28 cellular contexts compared by ENCODE assay signal in genomic region chr2:240796543-240797499, GRCh38. TPM values are rescaled to one million over a fixed set of nuclear protein-coding genes. Genes with fewer than 3 reads are reported as not detected.
DNase-seq lines count a peak whose midpoint lies in the region; ATAC-seq and TF ChIP-seq lines count a peak whose summit lies in the region.
"Had no signal": no experiment of that assay in that cellular context is flagged by ENCODE, and none has a peak within 500 bp of the region (broad histone marks: within the 10 kb centered on the region; RNA-seq: fewer than 3 reads in every experiment).

No MANE protein-coding gene starts in this region.

- no peaks in the 10 kb centered on the region for H3K9me3 Mint-ChIP-seq in natural killer cell treated with Interleukin-12 subunit alpha and Interleukin-12 subunit beta and Interleukin-15 and Interleukin-18, amount 100 ng/mL, for 72 hours
- H3K9me3 Mint-ChIP-seq in natural killer cell (no peaks in the 10 kb centered on the region), endothelial cell (ENCODE audit: unreplicated experiment) (no peaks in the 10 kb centered on the region)
- H3K9me3 Mint-ChIP-seq: activated CD8-positive, alpha-beta T cell treated with anti-CD3 and anti-CD28 coated beads for 36 hours; activated naive CD8-positive, alpha-beta T cell treated with anti-CD3 and anti-CD28 coated beads, Interleukin-2, amount 10 ng/mL, durations not matched to agents 7 days and 5 days; endodermal cell; T-helper 2 cell treated with Interferon-gamma antibody and Interleukin-4, amounts not matched to agents 5 μg/mL and 100 μg/mL, for 36 hours had no signal

- H3K4me1 Mint-ChIP-seq in natural killer cell treated with Interleukin-12 subunit alpha and Interleukin-12 subunit beta and Interleukin-15 and Interleukin-18, amount 100 ng/mL, for 72 hours (ENCODE audit: low read depth in 2 of 2) = no peaks in the 10 kb centered on the region
- no peaks in the 10 kb centered on the region for H3K4me1 Mint-ChIP-seq in natural killer cell
- H3K4me1 Mint-ChIP-seq in endothelial cell (ENCODE audit: unreplicated experiment) = peaks cover 13% of the 10 kb centered on the region
- H3K4me1 Mint-ChIP-seq: activated naive CD8-positive, alpha-beta T cell treated with anti-CD3 and anti-CD28 coated beads, Interleukin-2, amount 10 ng/mL, durations not matched to agents 7 days and 5 days; endodermal cell had no signal

- H3K36me3 Mint-ChIP-seq in natural killer cell treated with Interleukin-12 subunit alpha and Interleukin-12 subunit beta and Interleukin-15 and Interleukin-18, amount 100 ng/mL, for 72 hours = no peaks in the 10 kb centered on the region
- H3K36me3 Mint-ChIP-seq in natural killer cell = no peaks in the 10 kb centered on the region
- H3K36me3 Mint-ChIP-seq in endothelial cell (ENCODE audit: low read depth, unreplicated experiment) = peaks cover 9% of the 10 kb centered on the region
- H3K36me3 Mint-ChIP-seq: activated naive CD8-positive, alpha-beta T cell treated with anti-CD3 and anti-CD28 coated beads, Interleukin-2, amount 10 ng/mL, durations not matched to agents 7 days and 5 days had no signal

- no peak for TF ChIP-seq CTCF in natural killer cell (IDR thresholded peaks at IDR 0.05)
- TF ChIP-seq CTCF in endothelial cell (IDR thresholded peaks at IDR 0.05; ENCODE audit: unreplicated experiment) = no peak

- no peak for TF ChIP-seq POLR2A in GM18505 (IDR thresholded peaks at IDR 0.05; ENCODE audit: borderline replicate concordance, extremely low read depth, insufficient read depth, insufficient read length)

- intact Hi-C loops in natural killer cell (cut with micrococcal nuclease) = no loop called here

- peaks cover 17 to 29% of the 10 kb centered on the region in 2 donors for H3K27me3 Mint-ChIP-seq in natural killer cell treated with Interleukin-12 subunit alpha and Interleukin-12 subunit beta and Interleukin-15 and Interleukin-18, amount 100 ng/mL, for 72 hours
- peaks cover 11 to 22% of the 10 kb centered on the region in 2 donors for H3K27me3 Mint-ChIP-seq in natural killer cell (ENCODE audit: low read depth in 2 of 2)
- peaks cover 2% of the 10 kb centered on the region for H3K27me3 Mint-ChIP-seq in endothelial cell (ENCODE audit: unreplicated experiment)

- no peak for ATAC-seq in natural killer cell treated with Interleukin-12 subunit alpha and Interleukin-12 subunit beta and Interleukin-15 and Interleukin-18, amount 100 ng/mL, for 72 hours
- ATAC-seq in natural killer cell = no peak
- no peak for ATAC-seq in GM18505 (IDR thresholded peaks at IDR 0.05; ENCODE audit: unreplicated experiment)
- ATAC-seq: activated CD8-positive, alpha-beta T cell treated with anti-CD3 and anti-CD28 coated beads for 36 hours; body of pancreas; Panc1; psoas muscle; stimulated activated naive CD8-positive, alpha-beta T cell treated with anti-CD3 and anti-CD28 coated beads, Interleukin-15, Interleukin-2, amounts not matched to agents 100 U/mL and 50 U/mL, for 24 hours had no signal

- H3K27ac Mint-ChIP-seq in natural killer cell treated with Interleukin-12 subunit alpha and Interleukin-12 subunit beta and Interleukin-15 and Interleukin-18, amount 100 ng/mL, for 72 hours = no peak overlapping the region
- H3K27ac Mint-ChIP-seq in natural killer cell = no peak overlapping the region
- no peak overlapping the region for H3K27ac Mint-ChIP-seq in endothelial cell (ENCODE audit: unreplicated experiment)
- H3K27ac Mint-ChIP-seq: activated CD8-positive, alpha-beta T cell treated with anti-CD3 and anti-CD28 coated beads for 36 hours; activated naive CD8-positive, alpha-beta T cell treated with anti-CD3 and anti-CD28 coated beads, Interleukin-2, amount 10 ng/mL, durations not matched to agents 7 days and 5 days; endodermal cell; T-helper 2 cell treated with Interferon-gamma antibody and Interleukin-4, amounts not matched to agents 5 μg/mL and 100 μg/mL, for 36 hours had no signal

- H3K4me3 Mint-ChIP-seq in natural killer cell treated with Interleukin-12 subunit alpha and Interleukin-12 subunit beta and Interleukin-15 and Interleukin-18, amount 100 ng/mL, for 72 hours = no peak overlapping the region
- H3K4me3 Mint-ChIP-seq in natural killer cell (no peak overlapping the region), endothelial cell (ENCODE audit: unreplicated experiment) (peak overlapping the region; percentile 35)
- H3K4me3 Mint-ChIP-seq: activated CD8-positive, alpha-beta T cell treated with anti-CD3 and anti-CD28 coated beads for 36 hours; activated naive CD8-positive, alpha-beta T cell treated with anti-CD3 and anti-CD28 coated beads, Interleukin-2, amount 10 ng/mL, durations not matched to agents 7 days and 5 days; endodermal cell; neural crest cell; T-helper 2 cell treated with Interferon-gamma antibody and Interleukin-4, amounts not matched to agents 5 μg/mL and 100 μg/mL, for 36 hours had no signal

- peak; percentile 12 for DNase-seq in natural killer cell treated with Interleukin-12 subunit alpha and Interleukin-12 subunit beta and Interleukin-15 and Interleukin-18, amount 100 ng/mL, for 72 hours (ENCODE audit: low spot score)
- no peak for DNase-seq in natural killer cell
- peak; percentile 19 for DNase-seq in NCI-H2107 (lab: John Stamatoyannopoulos, UW)
- no peak for DNase-seq in endothelial cell (ENCODE audit: low spot score)
- DNase-seq in NCI-H2227 treated with DMSO at 0.1 percent for 48 hours (lab: John Stamatoyannopoulos, UW) = no peak
- no peak for DNase-seq in stimulated activated CD4-positive, alpha-beta T cell treated with anti-CD3 and anti-CD28 coated beads, Interleukin-2, amount 100 ng/mL, for 48 hours
- DNase-seq: activated T-cell treated with anti-CD3 and anti-CD28 coated beads, Interleukin-2, amount 50 U/mL, for 48 hours; colonic mucosa; EL; endodermal cell; midbrain; NCI-H1417 treated with DMSO at 0.1 percent for 48 hours; NCI-H2171 treated with DMSO at 0.1 percent for 48 hours; NCI-H82; small intestine; stimulated activated CD4-positive, alpha-beta T cell treated with anti-CD3 and anti-CD28 coated beads, Interleukin-4, amount 100 ng/mL, for 1 hour; stimulated activated naive CD8-positive, alpha-beta T cell treated with anti-CD3 and anti-CD28 coated beads, Interleukin-15, Interleukin-2, amounts not matched to agents 100 U/mL and 50 U/mL, for 24 hours; transverse colon had no signal

RNA-seq across cellular contexts. Expression of gene KIF1A, which starts 23.2 kb away (rescaled TPM):
- under 1 TPM in 1 of 2 donors, not detected in 1; 0.45 TPM for total RNA-seq in natural killer cell treated with Interleukin-12 subunit alpha and Interleukin-12 subunit beta and Interleukin-15 and Interleukin-18, amount 100 ng/mL, for 72 hours
- total RNA-seq in natural killer cell = under 1 TPM in 1 of 3 donors, not detected in 2; 0.09 TPM
- total RNA-seq in endothelial cell (ENCODE audit: unreplicated experiment) = 52.2 TPM
- total RNA-seq: fibroblast of lung, M059J had no signal

Comparison
In these comparisons a context has a peak if more than half of its experiments do, and no peak if none do; other contexts are left out.
1. DNase-seq: peak in natural killer cell treated with Interleukin-12 subunit alpha and Interleukin-12 subunit beta and Interleukin-15 and Interleukin-18, amount 100 ng/mL, for 72 hours (single experiment) and NCI-H2107 (single experiment); none in natural killer cell (single experiment), endothelial cell (single experiment), NCI-H2227 treated with DMSO at 0.1 percent for 48 hours (single experiment) and stimulated activated CD4-positive, alpha-beta T cell treated with anti-CD3 and anti-CD28 coated beads, Interleukin-2, amount 100 ng/mL, for 48 hours (0 of 2).
2. RNA of gene KIF1A, which starts 23.2 kb away (total RNA-seq): 52.2 TPM in endothelial cell (single experiment); 0.45 TPM in natural killer cell treated with Interleukin-12 subunit alpha and Interleukin-12 subunit beta and Interleukin-15 and Interleukin-18, amount 100 ng/mL, for 72 hours and 0.09 TPM in natural killer cell; every median in the first group is over 10 times any median in the second.